25 cellular contexts compared by ENCODE assay signal in the genomic region with DNA sequence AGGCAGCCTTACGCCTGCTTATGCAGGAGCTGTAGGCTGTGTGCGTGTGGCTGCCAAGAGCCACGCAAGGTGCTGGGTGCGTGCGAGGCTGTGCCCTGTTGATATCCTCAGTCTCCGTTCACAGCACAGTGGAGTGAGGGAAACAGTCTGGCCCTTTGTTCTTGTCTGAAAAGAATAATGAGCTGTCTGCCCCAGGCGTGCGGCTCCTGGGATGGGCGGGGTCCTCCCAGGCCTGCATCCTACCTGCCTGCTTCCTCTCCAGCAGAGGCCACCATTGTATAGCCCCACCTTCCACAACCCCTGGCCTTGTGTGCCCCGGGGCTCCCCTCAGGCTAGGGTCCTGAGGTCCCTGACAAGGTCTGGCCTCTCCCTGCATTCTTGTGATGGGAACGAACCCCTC. TPM values are rescaled to one million over a fixed set of nuclear protein-coding genes. Genes with fewer than 3 reads are reported as not detected.
DNase-seq lines count a peak whose midpoint lies in the region; ATAC-seq, FAIRE-seq and TF ChIP-seq lines count a peak whose summit lies in the region.
"Had no signal": no experiment of that assay in that cellular context is flagged by ENCODE, and none has a peak within 500 bp of the region (broad histone marks: within the 10 kb centered on the region; RNA-seq: fewer than 3 reads in every experiment).

No MANE protein-coding gene starts in this region.

- no peaks in the 10 kb centered on the region for H3K79me2 ChIP-seq in K562 (ENCODE audit: control insufficient read depth, insufficient read depth, low read length)

- POLR2A ChIA-PET in K562 (lab: Yijun Ruan, JAX), result no interaction called here

- no peak overlapping the region for H2AK5ac ChIP-seq in neuronal stem cell (ENCODE audit: low read depth, low read length)

- H2BK120ac ChIP-seq in neuronal stem cell (ENCODE audit: low read depth, low read length), result no peak overlapping the region

- H3K18ac ChIP-seq in neuronal stem cell (ENCODE audit: low read length), result peak overlapping the region; percentile 28

- H3K9me3 ChIP-seq in K562 (replicated peaks; ENCODE audit: control insufficient read depth, insufficient read depth, low read depth, low read length) (no peaks in the 10 kb centered on the region; the same call in 1 of the 2 replicates), neuronal stem cell (replicated peaks in 1 of 2; ENCODE audit: control insufficient read depth in 2 of 2, insufficient read depth in 1 of 2, low read depth in 1 of 2, low read length in 2 of 2) (peaks cover 0 to 4% of the 10 kb centered on the region in 2 donors)
- H3K9me3 ChIP-seq: HAP-1, upper lobe of left lung had no signal

- TF ChIP-seq POLR2A in K562 (conservative IDR thresholded peaks at IDR 0.05), result no peak

- no peak overlapping the region for H2BK15ac ChIP-seq in neuronal stem cell (ENCODE audit: low read length)

- peaks cover 56% of the 10 kb centered on the region for H4K20me1 ChIP-seq in K562 (replicated peaks; ENCODE audit: control insufficient read depth, insufficient read depth, low read length)

- peak overlapping the region; percentile 87 for H3K23ac ChIP-seq in neuronal stem cell (ENCODE audit: low read depth, low read length, poor library complexity)

- no peak overlapping the region for H4K8ac ChIP-seq in neuronal stem cell (ENCODE audit: low read depth, low read length)

- no peaks in the 10 kb centered on the region for H3K36me3 ChIP-seq in K562 (ENCODE audit: control insufficient read depth, insufficient read depth, low read length)
- peaks cover 60 to 85% of the 10 kb centered on the region in 2 donors for H3K36me3 ChIP-seq in neuronal stem cell (replicated peaks in 1 of 2; ENCODE audit: control insufficient read depth in 2 of 2, insufficient read depth in 2 of 2, low read length in 2 of 2)

- no peak overlapping the region for H3K4me2 ChIP-seq in K562 (ENCODE audit: insufficient read depth, low read length)
- H3K4me2 ChIP-seq in neuronal stem cell (ENCODE audit: insufficient read depth, low read length, poor library complexity, severe bottlenecking), result no peak overlapping the region

- peak overlapping the region; percentile 49 for H2BK5ac ChIP-seq in neuronal stem cell (ENCODE audit: low read length)

- no peak overlapping the region for H4K91ac ChIP-seq in neuronal stem cell (ENCODE audit: low read depth, low read length, poor library complexity)

- FAIRE-seq in K562 (lab: Jason Lieb, UNC), result no peak
- FAIRE-seq: astrocyte, HTR-8/SVneo, islet of Langerhans, small intestine had no signal

- no peak overlapping the region for H3K4ac ChIP-seq in neuronal stem cell (ENCODE audit: low read length)

- peak overlapping the region; percentile 22 for H3K14ac ChIP-seq in neuronal stem cell (ENCODE audit: low read length)

- peaks cover 6% of the 10 kb centered on the region for H3K79me1 ChIP-seq in neuronal stem cell (ENCODE audit: low read depth, low read length)

- no peak for TF ChIP-seq RAD21 in K562 (CRISPR knock-in tag; conservative IDR thresholded peaks at IDR 0.05 in 1 of 2, IDR thresholded peaks at IDR 0.05 in 1 of 2)

- no peaks in the 10 kb centered on the region for H3K9me1 ChIP-seq in K562 (ENCODE audit: control insufficient read depth, insufficient read depth, low read length)

- no peak for TF ChIP-seq CTCF in K562 (IDR thresholded peaks at IDR 0.05 in 2 of 3, conservative IDR thresholded peaks at IDR 0.05 in 1 of 3; ENCODE audit: insufficient read depth in 2 of 3, low read depth in 1 of 3, low read length in 3 of 3)

- H3K9ac ChIP-seq in K562 (ENCODE audit: insufficient read depth in 1 of 2, low read depth in 2 of 2, low read length in 2 of 2), result no peak overlapping the region
- no peak overlapping the region for H3K9ac ChIP-seq in neuronal stem cell (ENCODE audit: low read depth, low read length, poor library complexity)

- ATAC-seq in K562 (peak; percentile 17; the same call in 1 of the 3 replicates), GM18519 (IDR thresholded peaks at IDR 0.05; ENCODE audit: low FRiP score, unreplicated experiment) (no peak), HG03565 (IDR thresholded peaks at IDR 0.05; ENCODE audit: unreplicated experiment) (no peak)
- ATAC-seq: natural killer cell treated with Interleukin-12 subunit alpha and Interleukin-12 subunit beta and Interleukin-15 and Interleukin-18, amount 100 ng/mL, for 72 hours; SK-N-SH treated with all-trans-retinoic acid at 6 μM for 48 hours; T-helper 17 cell had no signal

- H3K4me3 ChIP-seq in K562 (no peak overlapping the region), neuronal stem cell (ENCODE audit: low read length in 2 of 2) (no peak overlapping the region)
- H3K4me3 ChIP-seq: HAP-1, upper lobe of left lung had no signal

- no TSS peak for BruUV-seq in K562 (replicated peaks; lab: Mats Ljungman, UMichigan)

- H3K27me3 ChIP-seq in K562 (ENCODE audit: control insufficient read depth in 2 of 2, insufficient read depth in 2 of 2, low read length in 2 of 2) (peaks cover 69 to 100% of the 10 kb centered on the region in 2 experiments), neuronal stem cell (ENCODE audit: control insufficient read depth in 3 of 3, insufficient read depth in 3 of 3, low read depth in 1 of 3, low read length in 3 of 3) (no peaks in the 10 kb centered on the region)
- H3K27me3 ChIP-seq: upper lobe of left lung had no signal

- intact Hi-C loops in K562 (cut with micrococcal nuclease), result no loop called here

- H3K27ac ChIP-seq in K562 (ENCODE audit: extremely low read depth, low read depth, low read length), result no peak overlapping the region
- H3K27ac ChIP-seq in neuronal stem cell (replicated peaks; ENCODE audit: low read length), result no peak overlapping the region
- H3K27ac ChIP-seq: upper lobe of left lung had no signal

- H2AFZ ChIP-seq in K562 (ENCODE audit: low read depth, low read length), result no peak overlapping the region
- H2AFZ ChIP-seq in neuronal stem cell (ENCODE audit: low read length), result no peak overlapping the region

- peak; percentile 86 for DNase-seq in DMS153 treated with DMSO at 0.1 percent for 48 hours (lab: John Stamatoyannopoulos, UW; ENCODE audit: unreplicated experiment)
- DNase-seq in NCI-H345 treated with DMSO at 0.1 percent for 48 hours (lab: John Stamatoyannopoulos, UW; ENCODE audit: unreplicated experiment), result peak; percentile 5
- DNase-seq in K562 (ENCODE audit: extremely low read depth in 1 of 4, low spot score in 3 of 4), result peak in 1 of 4 experiments; percentile 41
- no peak for DNase-seq in neuronal stem cell (ENCODE audit: low spot score)
- no peak for DNase-seq in stimulated activated naive CD4-positive, alpha-beta T cell treated with Interleukin-2 at 50 U/mL for 16 hours (lab: John Stamatoyannopoulos, UW)
- DNase-seq: activated effector memory CD4-positive, alpha-beta T cell treated with anti-CD3 and anti-CD28 coated beads, Interleukin-2, amount 50 U/mL, for 16 hours; activated naive CD8-positive, alpha-beta T cell treated with anti-CD3 and anti-CD28 coated beads for 36 hours; central memory CD4-positive, alpha-beta T cell; dermis blood vessel endothelial cell; DMS79; MV-4-11; NCI-H1694 treated with DMSO at 0.1 percent for 48 hours; NCI-H82; retina; small intestine; T-helper 17 cell; upper lobe of left lung had no signal

- WGBS in K562 (ENCODE audit: insufficient coverage, low coverage, missing lambda C conversion rate), result 8% methylated on average over 11 of the region's 11 CpGs
- no CpG with 5 or more reads among the region's 11 CpGs for WGBS in neuronal stem cell (ENCODE audit: extremely low coverage in 2 of 2, insufficient read length in 2 of 2, insufficient replicate concordance in 1 of 2), 2 donors

- peak overlapping the region; percentile 14 for H2BK12ac ChIP-seq in neuronal stem cell (ENCODE audit: low read length)

- in situ Hi-C loops in K562 (cut with MboI), result no loop called here

- peaks cover 0 to 8% of the 10 kb centered on the region in 2 experiments; a peak in 1 of 5 replicates for H3K4me1 ChIP-seq in K562 (replicated peaks in 1 of 2; ENCODE audit: control insufficient read depth in 2 of 2, insufficient read depth in 2 of 2, low read length in 2 of 2)
- peaks cover 0 to 4% of the 10 kb centered on the region in 2 donors for H3K4me1 ChIP-seq in neuronal stem cell (ENCODE audit: control insufficient read depth in 2 of 2, insufficient read depth in 1 of 2, low read depth in 1 of 2, low read length in 2 of 2)
- H3K4me1 ChIP-seq: HAP-1 had no signal

- CTCF ChIA-PET in K562 (lab: Yijun Ruan, JAX; ENCODE audit: low intra/inter-chr PET ratio), result interaction anchor here (0.7 kb wide), 1 partner anchor 34 kb away, joined by 3 read pairs; no protein-coding TSS in a partner anchor

- TF ChIP-seq EP300 in K562 (IDR thresholded peaks at IDR 0.05; ENCODE audit: low read length), result no peak

TF ChIP-seq in K562, 482 proteins besides CTCF, POLR2A, EP300 and RAD21 (continues in another document):
- TF ChIP-seq, protein P1, sequence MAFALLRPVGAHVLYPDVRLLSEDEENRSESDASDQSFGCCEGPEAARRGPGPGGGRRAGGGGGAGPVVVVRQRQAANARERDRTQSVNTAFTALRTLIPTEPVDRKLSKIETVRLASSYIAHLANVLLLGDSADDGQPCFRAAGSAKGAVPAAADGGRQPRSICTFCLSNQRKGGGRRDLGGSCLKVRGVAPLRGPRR (CRISPR knock-in tag; IDR thresholded peaks at IDR 0.05), result no peak
- TF ChIP-seq RBBP5 (IDR thresholded peaks at IDR 0.05; ENCODE audit: borderline replicate concordance, insufficient read depth, low read length, poor library complexity, severe bottlenecking) (no peak), CAMTA2 (CRISPR knock-in tag; conservative IDR thresholded peaks at IDR 0.05) (no peak)

RNA-seq across cellular contexts. Expression of a gene that starts 46.9 kb away (rescaled TPM):
- 118 and 126 TPM in 2 replicates for total RNA-seq in K562 (2011; cell fraction: chromatin; rRNA removed; ENCODE audit: low replicate concordance)
- 43.2 and 43.6 TPM in 2 replicates for total RNA-seq in K562 (2011; cell fraction: nucleolus; rRNA removed)
- total RNA-seq in K562 (2011; cell fraction: nucleoplasm; rRNA removed), result 47.6 and 48.7 TPM in 2 replicates
- total RNA-seq in K562 (2014; rRNA removed), result 15.6 and 16.0 TPM in 2 replicates
- total RNA-seq in K562 (2014; rRNA removed; fragmentation: Illumina TruSeq; extraction: Trizol), result 17.6 and 21.2 TPM in 2 replicates
- 13.1 and 14.3 TPM in 2 replicates for total RNA-seq in K562 (2015; rRNA removed; fragmentation: Illumina TruSeq; extraction: Trizol)
- 27.3 and 33.6 TPM in 2 replicates for total RNA-seq in K562 (2021)
- 12.5 and 20.8 TPM in 2 replicates for polyA plus RNA-seq in K562 (2011; rRNA removed)
- 5.4 and 12.3 TPM in 2 replicates for polyA plus RNA-seq in K562 (2011; cell fraction: cytosol; rRNA removed)
- 18.6 and 24.1 TPM in 2 replicates for polyA plus RNA-seq in K562 (2011; cell fraction: nucleus; rRNA removed)
- polyA plus RNA-seq in K562 (2012), result 17.2 and 34.3 TPM in 2 replicates
- polyA plus RNA-seq in K562 (2014; fragmentation: Illumina TruSeq; extraction: Trizol), result 24.9 and 26.4 TPM in 2 replicates
- polyA plus RNA-seq in K562 (2014; fragmentation: Nextera tagmentation; extraction: Ambion mirVana), result 10 to 100 TPM in 1 of 2 experiments, 1 to 10 TPM in 1; 3.6 to 12.1 TPM
- 13.5 and 14.2 TPM in 2 replicates for polyA plus RNA-seq in K562 (2014; rRNA removed)
- polyA minus RNA-seq in K562 (2011; rRNA and poly(A)+ RNA removed), result 26.9 and 40.0 TPM in 2 replicates
- polyA minus RNA-seq in K562 (2011; cell fraction: cytosol; rRNA and poly(A)+ RNA removed), result 11.4 and 12.3 TPM in 2 replicates
- polyA minus RNA-seq in K562 (2011; cell fraction: nucleus; rRNA and poly(A)+ RNA removed), result 8.6 and 19.7 TPM in 2 replicates
- polyA plus RNA-seq in neuronal stem cell (2013, experiment 1 of 2), result 24.5 TPM
- 25.1 TPM for polyA plus RNA-seq in neuronal stem cell (2013, experiment 2 of 2)

Comparison
In these comparisons a context has a peak if more than half of its experiments do, and no peak if none do; other contexts are left out.
1. DNase-seq: peak in DMS153 treated with DMSO at 0.1 percent for 48 hours (single experiment) and NCI-H345 treated with DMSO at 0.1 percent for 48 hours (single experiment); none in neuronal stem cell (single experiment) and stimulated activated naive CD4-positive, alpha-beta T cell treated with Interleukin-2 at 50 U/mL for 16 hours (single experiment).